ENCODE assay signal across 16 cellular contexts in the genomic region with DNA sequence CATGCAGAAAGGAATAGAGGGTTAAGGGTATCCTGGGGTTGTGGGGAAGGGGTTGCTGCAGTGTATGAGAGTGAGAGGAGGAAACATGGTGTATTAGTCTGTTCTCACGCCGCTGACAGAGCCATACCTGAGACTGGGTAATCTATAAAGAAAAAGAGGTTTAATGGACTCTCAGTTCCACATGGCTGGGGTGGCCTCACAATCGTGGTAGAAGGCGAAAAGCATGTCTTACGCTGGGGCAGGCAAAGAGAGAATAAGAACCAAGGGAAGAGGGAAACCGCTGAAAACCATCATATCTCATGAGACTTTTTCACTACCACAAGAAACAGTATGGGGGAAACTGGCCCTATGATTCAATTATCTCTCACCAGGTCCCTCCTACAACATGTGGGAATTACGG.
"Had no signal": no experiment of that assay in that cellular context is flagged by ENCODE, and none has a peak within 500 bp of the region (broad histone marks: within the 10 kb centered on the region; RNA-seq: fewer than 3 reads in every experiment).

No MANE protein-coding gene starts in this region.

- H3K36me3 ChIP-seq: ovary, suprapubic skin, upper lobe of right lung had no signal

- H3K9me3 Mint-ChIP-seq: memory B cell; naive thymus-derived CD4-positive, alpha-beta T cell; stimulated activated naive CD8-positive, alpha-beta T cell treated with anti-CD3 and anti-CD28 coated beads, Interleukin-15, amount 100 ng/mL, for 72 hours had no signal

- DNase-seq: activated CD4-positive, alpha-beta T cell treated with anti-CD3 and anti-CD28 coated beads for 1 hour; activated CD4-positive, alpha-beta T cell treated with anti-CD3 and anti-CD28 coated beads, Interleukin-2, amount 50 U/mL, for 4 hours; activated gamma-delta T cell treated with Interleukin-2 at 50 U/mL for 16 hours; effector CD8-positive, alpha-beta T cell; naive thymus-derived CD4-positive, alpha-beta T cell; ovary; stimulated activated CD4-positive, alpha-beta T cell treated with anti-CD3 and anti-CD28 coated beads, Interleukin-4, amount 100 ng/mL, for 1 hour; stimulated activated naive CD8-positive, alpha-beta T cell treated with anti-CD3 and anti-CD28 coated beads, Interleukin-15, amount 100 ng/mL, for 72 hours; T-helper 17 cell; upper lobe of right lung had no signal

- H3K27ac ChIP-seq: ovary, suprapubic skin, upper lobe of right lung, VCaP had no signal

- H3K27me3 ChIP-seq: ovary, suprapubic skin, upper lobe of right lung had no signal

- ATAC-seq: naive thymus-derived CD4-positive, alpha-beta T cell; sciatic nerve; stimulated activated naive CD8-positive, alpha-beta T cell treated with anti-CD3 and anti-CD28 coated beads, Interleukin-15, amount 100 ng/mL, for 72 hours; T-helper 17 cell; upper lobe of right lung had no signal

- H3K27me3 Mint-ChIP-seq: activated naive CD8-positive, alpha-beta T cell; memory B cell; naive thymus-derived CD4-positive, alpha-beta T cell; stimulated activated naive CD8-positive, alpha-beta T cell treated with anti-CD3 and anti-CD28 coated beads, Interleukin-15, amount 100 ng/mL, for 72 hours; T-helper 17 cell had no signal

- H3K27ac Mint-ChIP-seq: activated naive CD8-positive, alpha-beta T cell; memory B cell; T-helper 17 cell had no signal

- H3K4me3 Mint-ChIP-seq: activated naive CD8-positive, alpha-beta T cell; memory B cell; stimulated activated naive CD8-positive, alpha-beta T cell treated with anti-CD3 and anti-CD28 coated beads, Interleukin-15, amount 100 ng/mL, for 72 hours; T-helper 17 cell had no signal

- H3K9me3 ChIP-seq: ovary, suprapubic skin, upper lobe of right lung had no signal

- H3K4me1 ChIP-seq: upper lobe of right lung had no signal

- H3K4me3 ChIP-seq: ovary, smooth muscle cell, suprapubic skin, upper lobe of right lung had no signal
